ENCODE assay signal across 8 cellular contexts in the genomic region with DNA sequence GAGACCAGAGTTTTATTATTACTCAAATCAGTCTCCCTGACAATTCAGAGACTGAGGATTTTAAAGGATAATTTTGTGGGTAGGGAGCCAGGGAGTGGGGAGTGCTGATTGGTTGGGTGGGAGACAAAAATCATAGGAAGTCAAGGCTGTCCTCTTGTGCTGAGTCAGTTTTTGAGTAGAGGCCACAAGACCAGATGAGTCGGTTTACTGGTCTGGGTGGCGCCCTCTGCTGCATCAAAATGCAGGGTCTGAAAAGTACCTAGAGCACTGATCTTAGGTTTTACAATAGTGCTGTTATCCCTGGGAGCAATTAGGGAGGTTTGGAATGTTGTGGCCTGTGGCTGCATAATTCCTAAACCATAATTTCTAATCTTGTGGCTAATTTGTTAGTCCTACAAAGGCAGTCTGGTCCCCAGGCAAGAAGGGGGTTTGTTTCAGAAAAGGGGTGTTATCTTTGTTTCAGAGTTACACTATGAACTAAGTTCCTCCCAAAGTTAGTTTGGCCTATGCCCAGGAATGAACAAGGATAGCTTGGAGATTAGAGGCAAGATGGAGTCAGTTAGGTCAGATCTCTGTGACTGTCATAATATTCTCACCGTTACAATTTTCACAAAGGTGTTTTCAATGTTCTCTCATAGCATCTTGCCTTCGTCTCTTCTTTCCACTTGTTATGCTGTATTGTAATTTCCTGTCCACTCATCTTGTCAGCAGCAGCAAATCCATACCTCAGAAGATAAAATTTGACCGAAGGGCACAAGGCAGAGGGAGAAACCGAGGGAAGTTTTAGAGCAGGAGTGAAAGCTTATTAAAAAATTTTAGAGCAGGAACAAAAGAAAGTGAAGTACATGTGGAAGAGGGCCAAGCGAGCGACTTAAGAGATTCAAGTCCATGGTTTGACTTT.
DNase-seq lines count a peak whose midpoint lies in the region; ATAC-seq and TF ChIP-seq lines count a peak whose summit lies in the region.

No MANE protein-coding gene starts in this region.

- DNase-seq in GDM1 (lab: John Stamatoyannopoulos, UW) (peak; percentile 59), HFF-Myc (ENCODE audit: extremely low read depth, low read depth) (peak; percentile 52), NCI-H446 treated with DMSO at 0.1 percent for 48 hours (lab: John Stamatoyannopoulos, UW) (peak; percentile 47), 8988T (no peak)
- peak; percentile 28 to 52 for DNase-seq in activated CD4-positive, alpha-beta T cell treated with anti-CD3 and anti-CD28 coated beads, Interleukin-2, amount 50 U/mL, for 24 hours (ENCODE audit: low read depth in 1 of 2, low spot score in 1 of 2)
- DNase-seq in effector memory CD8-positive, alpha-beta T cell: peak; percentile 39 to 47 (median 44)
- DNase-seq in stimulated activated naive CD4-positive, alpha-beta T cell treated with Interleukin-2 at 50 U/mL for 16 hours (lab: John Stamatoyannopoulos, UW): peak; percentile 57

- H3K27ac Mint-ChIP-seq in effector memory CD8-positive, alpha-beta T cell: no peak overlapping the region

- H3K9me3 Mint-ChIP-seq in effector memory CD8-positive, alpha-beta T cell: no peaks in the 10 kb centered on the region

- peaks cover 5 to 18% of the 10 kb centered on the region in 2 donors for H3K4me1 Mint-ChIP-seq in effector memory CD8-positive, alpha-beta T cell (ENCODE audit: low read depth in 2 of 2)

- H3K4me1 ChIP-seq in mucosa of rectum (ENCODE audit: control insufficient read depth in 2 of 2, insufficient read depth in 2 of 2, low read length in 2 of 2): peaks cover 35 to 54% of the 10 kb centered on the region in 2 donors

- no peaks in the 10 kb centered on the region for H3K9me3 ChIP-seq in mucosa of rectum (ENCODE audit: control insufficient read depth in 2 of 2, low read length in 2 of 2)

- no peaks in the 10 kb centered on the region for H3K27me3 ChIP-seq in mucosa of rectum (ENCODE audit: control insufficient read depth in 2 of 2, insufficient read depth in 2 of 2, low read length in 2 of 2)

- H3K27me3 Mint-ChIP-seq in effector memory CD8-positive, alpha-beta T cell: peaks cover 0 to 10% of the 10 kb centered on the region in 2 donors

- H3K4me3 ChIP-seq in HFF-Myc (replicated peaks; ENCODE audit: low read depth, low read length) (no peak overlapping the region), mucosa of rectum (ENCODE audit: low read length in 2 of 2) (peak overlapping the region; percentile 11 to 63)

- H3K27ac ChIP-seq in mucosa of rectum (ENCODE audit: low read depth in 2 of 2, low read length in 2 of 2): peak overlapping the region; percentile 81 to 87

- peak overlapping the region in 1 of 2 donors; percentile 31 for H3K9ac ChIP-seq in mucosa of rectum (ENCODE audit: low read depth in 1 of 2, low read length in 2 of 2)

- ATAC-seq in effector memory CD8-positive, alpha-beta T cell (replicated peaks): peak; percentile 71

- TF ChIP-seq CTCF in HFF-Myc (IDR thresholded peaks at IDR 0.05; ENCODE audit: low read depth, low read length, missing control alignments): peak; percentile 60

- H3K4me3 Mint-ChIP-seq in effector memory CD8-positive, alpha-beta T cell: no peak overlapping the region

- H3K36me3 ChIP-seq in mucosa of rectum (ENCODE audit: control insufficient read depth in 2 of 2, insufficient read depth in 2 of 2, low read length in 2 of 2): no peaks in the 10 kb centered on the region

- no peaks in the 10 kb centered on the region for H3K36me3 Mint-ChIP-seq in effector memory CD8-positive, alpha-beta T cell (ENCODE audit: insufficient read depth)
